6 cellular contexts compared by ENCODE assay signal in the genomic region with DNA sequence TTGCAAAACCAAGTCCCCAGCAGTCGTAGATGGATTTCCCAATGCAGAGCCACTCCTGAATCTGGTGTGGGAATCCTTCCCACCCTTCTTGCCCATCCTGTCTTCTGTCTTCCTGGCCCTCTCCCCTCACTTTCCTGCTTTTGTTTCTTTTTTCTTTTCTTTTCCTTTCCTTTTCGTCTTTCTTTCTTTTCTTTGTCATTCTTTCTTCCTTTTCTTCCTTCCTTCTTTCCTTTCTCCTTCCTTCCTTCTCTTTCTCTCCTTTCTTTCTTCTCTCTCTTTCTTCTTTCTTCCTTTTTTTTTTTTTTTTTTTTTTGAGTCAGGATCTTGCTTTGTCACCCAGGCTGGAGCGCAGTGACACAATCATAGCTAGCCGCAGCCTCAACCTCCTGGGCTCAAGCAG.
DNase-seq lines count a peak whose midpoint lies in the region; ATAC-seq, FAIRE-seq and TF ChIP-seq lines count a peak whose summit lies in the region.
"Not testable (repeated sequence)": the region's sequence is repeated elsewhere in the genome, so short reads cannot be mapped to it uniquely, and the experiment has no call there.

No MANE protein-coding gene starts in this region.

- intact Hi-C loops in K562 (cut with micrococcal nuclease); posterior vena cava (cut with DNase I): not testable (repeated sequence)

- H3K4me3 Mint-ChIP-seq in endothelial cell (ENCODE audit: unreplicated experiment); stimulated activated memory B cell treated with anti-CD40 and anti-IgM and Interleukin-4, amounts not matched to agents 10 μg/mL and 1 μg/mL and 100 μg/mL, for 72 hours: not testable (repeated sequence)

- H4K20me1 ChIP-seq in K562 (replicated peaks; ENCODE audit: control insufficient read depth, insufficient read depth, low read length): not testable (repeated sequence)

- peak overlapping the region in 1 of 2 experiments; percentile 52; a peak in 1 of 4 replicates for H3K9ac ChIP-seq in K562 (ENCODE audit: insufficient read depth in 1 of 2, low read depth in 2 of 2, low read length in 2 of 2)

- H3K27ac Mint-ChIP-seq in endothelial cell (ENCODE audit: unreplicated experiment): peak overlapping the region; percentile 4
- peak overlapping the region; percentile 12 for H3K27ac Mint-ChIP-seq in stimulated activated memory B cell treated with anti-CD40 and anti-IgM and Interleukin-4, amounts not matched to agents 10 μg/mL and 1 μg/mL and 100 μg/mL, for 72 hours

- not testable (repeated sequence) for TF ChIP-seq RAD21 in K562 (CRISPR knock-in tag; conservative IDR thresholded peaks at IDR 0.05 in 1 of 2, IDR thresholded peaks at IDR 0.05 in 1 of 2)

- not testable (repeated sequence) for H3K36me3 ChIP-seq in HEK293 (ENCODE audit: control insufficient read depth in 2 of 2, insufficient read depth in 1 of 2, low read length in 2 of 2); K562 (ENCODE audit: control insufficient read depth, insufficient read depth, low read length)

- not testable (repeated sequence) for H3K27ac ChIP-seq in HEK293 (ENCODE audit: extremely low read depth, low read depth, low read length); K562 (ENCODE audit: extremely low read depth, low read depth, low read length)

- 32% methylated on average over 2 of the region's 4 CpGs for WGBS in K562 (ENCODE audit: insufficient coverage, low coverage, missing lambda C conversion rate)

- TF ChIP-seq POLR2A in K562 (conservative IDR thresholded peaks at IDR 0.05): not testable (repeated sequence)

- H3K4me1 Mint-ChIP-seq in endothelial cell (ENCODE audit: unreplicated experiment): not testable (repeated sequence)
- H3K4me1 Mint-ChIP-seq in stimulated activated memory B cell treated with anti-CD40 and anti-IgM and Interleukin-4, amounts not matched to agents 10 μg/mL and 1 μg/mL and 100 μg/mL, for 72 hours: peaks cover 16% of the 10 kb centered on the region

- H3K79me2 ChIP-seq in K562 (ENCODE audit: control insufficient read depth, insufficient read depth, low read length): not testable (repeated sequence)

- in situ Hi-C loops in K562 (cut with MboI): not testable (repeated sequence)

- peaks cover 29% of the 10 kb centered on the region for H3K36me3 Mint-ChIP-seq in endothelial cell (ENCODE audit: low read depth, unreplicated experiment)
- H3K36me3 Mint-ChIP-seq in stimulated activated memory B cell treated with anti-CD40 and anti-IgM and Interleukin-4, amounts not matched to agents 10 μg/mL and 1 μg/mL and 100 μg/mL, for 72 hours: peaks cover 22% of the 10 kb centered on the region

- ATAC-seq in K562; stimulated activated memory B cell treated with anti-CD40 and anti-IgM and Interleukin-4, amounts not matched to agents 10 μg/mL and 1 μg/mL and 100 μg/mL, for 72 hours: not testable (repeated sequence)
- peak; percentile 4 for ATAC-seq in left lobe of liver

- TF ChIP-seq EP300 in K562 (IDR thresholded peaks at IDR 0.05; ENCODE audit: low read length): not testable (repeated sequence)

- not testable (repeated sequence) for H3K4me1 ChIP-seq in HEK293 (ENCODE audit: control insufficient read depth, insufficient read depth, low read length); K562 (replicated peaks in 1 of 2; ENCODE audit: control insufficient read depth in 2 of 2, insufficient read depth in 2 of 2, low read length in 2 of 2)

- not testable (repeated sequence) for BruUV-seq in K562 (replicated peaks; lab: Mats Ljungman, UMichigan)

- not testable (repeated sequence) for H2AFZ ChIP-seq in K562 (ENCODE audit: low read depth, low read length)

- DNase-seq in K562 (ENCODE audit: extremely low read depth in 1 of 4, low spot score in 3 of 4); endothelial cell (ENCODE audit: low spot score); left lobe of liver (ENCODE audit: low spot score): not testable (repeated sequence)
- peak; percentile 1 for DNase-seq in posterior vena cava (ENCODE audit: low spot score)

- H3K9me1 ChIP-seq in K562 (ENCODE audit: control insufficient read depth, insufficient read depth, low read length): not testable (repeated sequence)

- POLR2A ChIA-PET in HEK293 (lab: Yijun Ruan, JAX): not testable (repeated sequence)
- POLR2A ChIA-PET in K562 (lab: Yijun Ruan, JAX): interaction anchor here (0.8 kb wide), 1 partner anchor 68 kb away, joined by 3 read pairs; no protein-coding TSS in a partner anchor

- not testable (repeated sequence) for H3K9me3 ChIP-seq in HEK293 (ENCODE audit: control insufficient read depth, insufficient read depth, low read depth, low read length); K562 (replicated peaks; ENCODE audit: control insufficient read depth, insufficient read depth, low read depth, low read length)

- not testable (repeated sequence) for H3K4me2 ChIP-seq in K562 (ENCODE audit: insufficient read depth, low read length)

- not testable (repeated sequence) for H3K4me3 ChIP-seq in HEK293 (ENCODE audit: low read depth, low read length); K562

- TF ChIP-seq CTCF in HEK293 (tag by site-specific recombination; IDR thresholded peaks at IDR 0.05); K562 (IDR thresholded peaks at IDR 0.05 in 2 of 3, conservative IDR thresholded peaks at IDR 0.05 in 1 of 3; ENCODE audit: insufficient read depth in 2 of 3, low read depth in 1 of 3, low read length in 3 of 3); endothelial cell (IDR thresholded peaks at IDR 0.05; ENCODE audit: unreplicated experiment): not testable (repeated sequence)

- not testable (repeated sequence) for H3K9me3 Mint-ChIP-seq in endothelial cell (ENCODE audit: unreplicated experiment); stimulated activated memory B cell treated with anti-CD40 and anti-IgM and Interleukin-4, amounts not matched to agents 10 μg/mL and 1 μg/mL and 100 μg/mL, for 72 hours

- H3K27me3 Mint-ChIP-seq in endothelial cell (ENCODE audit: unreplicated experiment); stimulated activated memory B cell treated with anti-CD40 and anti-IgM and Interleukin-4, amounts not matched to agents 10 μg/mL and 1 μg/mL and 100 μg/mL, for 72 hours: not testable (repeated sequence)

- CTCF ChIA-PET in HEK293 (lab: Yijun Ruan, JAX); K562 (lab: Yijun Ruan, JAX; ENCODE audit: low intra/inter-chr PET ratio): not testable (repeated sequence)

- not testable (repeated sequence) for H3K27me3 ChIP-seq in K562 (ENCODE audit: control insufficient read depth in 2 of 2, insufficient read depth in 2 of 2, low read length in 2 of 2)

- not testable (repeated sequence) for FAIRE-seq in K562 (lab: Jason Lieb, UNC)

TF ChIP-seq in HEK293, 187 proteins besides CTCF, POLR2A, EP300 and RAD21:
- TF ChIP-seq PRDM1 (tag by site-specific recombination; IDR thresholded peaks at IDR 0.05) (peak; percentile 92), ZNF366 (tag by site-specific recombination; conservative IDR thresholded peaks at IDR 0.05) (peak; percentile 79)

TF ChIP-seq in K562, 482 proteins besides CTCF, POLR2A, EP300 and RAD21:
- TF ChIP-seq MTA1 (IDR thresholded peaks at IDR 0.05; ENCODE audit: borderline replicate concordance) (peak; percentile 40; the same call in 1 of the 2 replicates), ARHGAP35 (IDR thresholded peaks at IDR 0.05; ENCODE audit: partially characterized antibody) (peak; percentile 21), C11orf30 (IDR thresholded peaks at IDR 0.05; ENCODE audit: low read depth) (0 out of 2 replicates have a peak, but pooled peaks have one; percentile 14)
- TF ChIP-seq, protein P1, sequence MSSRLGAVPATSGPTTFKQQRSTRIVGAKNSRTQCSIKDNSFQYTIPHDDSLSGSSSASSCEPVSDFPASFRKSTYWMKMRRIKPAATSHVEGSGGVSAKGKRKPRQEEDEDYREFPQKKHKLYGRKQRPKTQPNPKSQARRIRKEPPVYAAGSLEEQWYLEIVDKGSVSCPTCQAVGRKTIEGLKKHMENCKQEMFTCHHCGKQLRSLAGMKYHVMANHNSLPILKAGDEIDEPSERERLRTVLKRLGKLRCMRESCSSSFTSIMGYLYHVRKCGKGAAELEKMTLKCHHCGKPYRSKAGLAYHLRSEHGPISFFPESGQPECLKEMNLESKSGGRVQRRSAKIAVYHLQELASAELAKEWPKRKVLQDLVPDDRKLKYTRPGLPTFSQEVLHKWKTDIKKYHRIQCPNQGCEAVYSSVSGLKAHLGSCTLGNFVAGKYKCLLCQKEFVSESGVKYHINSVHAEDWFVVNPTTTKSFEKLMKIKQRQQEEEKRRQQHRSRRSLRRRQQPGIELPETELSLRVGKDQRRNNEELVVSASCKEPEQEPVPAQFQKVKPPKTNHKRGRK (tag; IDR thresholded peaks at IDR 0.05): peak; percentile 83
